Comparison of ENCODE assay signal across 32 cellular contexts in the genomic region with DNA sequence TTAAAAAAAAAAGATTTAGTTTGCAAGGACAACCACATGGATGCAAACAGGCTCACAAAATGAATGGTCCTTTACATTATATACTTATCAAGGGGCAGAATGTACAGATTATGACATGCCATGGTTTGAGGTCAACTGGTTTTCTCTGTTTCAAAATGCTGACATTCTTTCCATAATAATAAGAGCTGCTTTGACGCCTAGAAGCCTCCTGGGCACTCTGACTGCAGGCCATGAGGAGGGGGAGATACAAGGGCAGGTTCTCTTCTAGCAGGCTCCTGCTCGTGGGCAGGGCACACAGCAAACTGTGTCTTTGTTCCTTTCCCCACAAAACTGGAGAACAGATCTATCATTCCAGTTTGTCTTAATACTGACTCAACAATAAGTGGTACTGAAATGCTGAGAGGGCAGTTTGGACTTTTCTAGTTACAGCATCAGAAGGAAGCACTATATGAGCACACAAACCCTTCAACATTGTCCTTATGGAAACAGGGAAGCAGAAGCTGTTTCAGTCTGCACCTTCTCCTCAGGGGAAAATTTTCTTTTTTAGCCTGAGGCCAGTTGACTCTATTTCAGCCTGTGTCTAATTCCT.
"Had no signal": no experiment of that assay in that cellular context is flagged by ENCODE, and none has a peak within 500 bp of the region (broad histone marks: within the 10 kb centered on the region; RNA-seq: fewer than 3 reads in every experiment).

No MANE protein-coding gene starts in this region.

- H3K36me3 ChIP-seq: adrenal gland, esophagus squamous epithelium, WERI-Rb-1 had no signal

- H3K27ac ChIP-seq: adrenal gland, body of pancreas, epithelial cell of prostate, esophagus squamous epithelium, WERI-Rb-1 had no signal

- ATAC-seq: activated CD4-positive, CD25-positive, alpha-beta regulatory T cell treated with anti-CD3 and anti-CD28 coated beads, Interleukin-2, amount 50 U/mL, for 24 hours; activated CD8-positive, alpha-beta memory T cell treated with anti-CD3 and anti-CD28 coated beads, Interleukin-2, amount 10 ng/mL, durations not matched to agents 7 days and 5 days; activated CD8-positive, alpha-beta T cell treated with anti-CD3 and anti-CD28 coated beads, Interleukin-2, amount 10 ng/mL, durations not matched to agents 7 days and 5 days; activated naive CD8-positive, alpha-beta T cell treated with anti-CD3 and anti-CD28 coated beads, Interleukin-2, amount 50 U/mL, for 24 hours; body of pancreas; effector memory CD8-positive, alpha-beta T cell; T-helper 17 cell had no signal

- H3K9me3 ChIP-seq: adrenal gland, body of pancreas had no signal

- H3K4me1 ChIP-seq: adrenal gland, body of pancreas had no signal

- FAIRE-seq: colon, endothelial cell of umbilical vein, frontal cortex had no signal

- DNase-seq: activated B cell treated with CpG ODN at 0.5 μM for 24 hours; activated CD4-positive, alpha-beta T cell treated with anti-CD3 and anti-CD28 coated beads for 48 hours; activated CD4-positive, alpha-beta T cell treated with anti-CD3 and anti-CD28 coated beads, Interleukin-2, amount 50 U/mL, for 1 hour; activated CD4-positive, alpha-beta T cell treated with anti-CD3 and anti-CD28 coated beads, Interleukin-2, amount 50 U/mL, for 48 hours; activated CD8-positive, alpha-beta memory T cell treated with anti-CD3 and anti-CD28 coated beads, Interleukin-2, amount 10 ng/mL, durations not matched to agents 7 days and 5 days; activated CD8-positive, alpha-beta memory T cell treated with anti-CD3 and anti-CD28 coated beads, Interleukin-2, amount 50 U/mL, for 4 hours; activated CD8-positive, alpha-beta T cell treated with anti-CD3 and anti-CD28 coated beads, Interleukin-2, amount 10 ng/mL, durations not matched to agents 7 days and 5 days; activated effector memory CD4-positive, alpha-beta T cell treated with anti-CD3 and anti-CD28 coated beads, Interleukin-2, amount 50 U/mL, for 16 hours; activated naive CD4-positive, alpha-beta T cell treated with anti-CD3 and anti-CD28 coated beads for 36 hours; activated naive CD8-positive, alpha-beta T cell treated with anti-CD3 and anti-CD28 coated beads for 36 hours; activated naive CD8-positive, alpha-beta T cell treated with anti-CD3 and anti-CD28 coated beads, Interleukin-2, amount 50 U/mL, for 24 hours; activated T-cell treated with anti-CD3 and anti-CD28 coated beads, Interleukin-2, amount 50 U/mL, for 1 hour; activated T-cell treated with anti-CD3 and anti-CD28 coated beads, Interleukin-2, amount 50 U/mL, for 48 hours; adrenal gland; amygdala; aorta; body of pancreas; caudate nucleus; cortex of kidney; dermis blood vessel endothelial cell; effector CD4-positive, alpha-beta T cell; effector memory CD8-positive, alpha-beta T cell; esophagus squamous epithelium; head of caudate nucleus; T-helper 17 cell; T1000; WERI-Rb-1 had no signal

- H3K4me3 ChIP-seq: adrenal gland, body of pancreas, esophagus squamous epithelium had no signal

- H3K27me3 ChIP-seq: adrenal gland, body of pancreas, esophagus squamous epithelium had no signal
